Comparison of ENCODE assay signal across 8 cellular contexts in genomic region chr14:100645200-100645985, GRCh38. TPM values are rescaled to one million over a fixed set of nuclear protein-coding genes. Genes with fewer than 3 reads are reported as not detected.
A peak's percentile ranks its signal among the peaks of the same experiment; 100 is the strongest.
DNase-seq lines count a peak whose midpoint lies in the region; ATAC-seq and TF ChIP-seq lines count a peak whose summit lies in the region.

No MANE protein-coding gene starts in this region.

- WGBS in lower leg skin, 2 donors = 32 to 37% methylated on average over 12 of the region's 12 CpGs

- DNase-seq in GM12865 (ENCODE audit: low read depth) = peak; percentile 82
- DNase-seq in NCI-H69 (lab: John Stamatoyannopoulos, UW) = peak; percentile 96
- DNase-seq in activated CD4-positive, alpha-beta T cell treated with anti-CD3 and anti-CD28 coated beads, Interleukin-2, amount 50 U/mL, for 1 hour = peak; percentile 86
- peak; percentile 91 for DNase-seq in dermis blood vessel endothelial cell
- peak; percentile 88 to 95 for DNase-seq in lower leg skin (ENCODE audit: low spot score in 2 of 2)
- peak; percentile 84 for DNase-seq in stimulated activated CD8-positive, alpha-beta memory T cell treated with anti-CD3 and anti-CD28 coated beads, Interleukin-12 subunit alpha, Interleukin-12 subunit beta, amount 100 ng/mL, for 1 hour (ENCODE audit: low read depth)

- H3K4me3 ChIP-seq in GM12865 (ENCODE audit: low read depth, low read length) (no peak overlapping the region), lower leg skin (ENCODE audit: low read depth, poor library complexity, severe bottlenecking) (no peak overlapping the region)

- TF ChIP-seq POLR2A in lower leg skin (IDR thresholded peaks at IDR 0.05) = no peak

- intact Hi-C loops in lower leg skin (cut with DNase I; ENCODE audit: low total_unique reads) = no loop called here

- ATAC-seq in HG03342 (IDR thresholded peaks at IDR 0.05; ENCODE audit: unreplicated experiment) (peak; percentile 66), HG03571 (IDR thresholded peaks at IDR 0.05; ENCODE audit: unreplicated experiment) (no peak)

- TF ChIP-seq CTCF in GM12865 (IDR thresholded peaks at IDR 0.05; ENCODE audit: insufficient read depth, low read depth, low read length, missing control alignments) (peak; percentile 80), lower leg skin (IDR thresholded peaks at IDR 0.05) (peak in 1 of 3 donors; percentile 29)

RNA-seq across cellular contexts. Expression of gene BEGAIN, which starts 58.2 kb away (rescaled TPM):
- 0.17 and 0.37 TPM in 2 replicates for total RNA-seq in dermis blood vessel endothelial cell
- 1 to 10 TPM in 3 of 4 donors, under 1 TPM in 1; 0.25 to 2.2 (median 1.6) TPM for total RNA-seq in lower leg skin
